Comparison of ENCODE assay signal across 2 cellular contexts in genomic region chr20:41038149-41038877, GRCh38.
TF ChIP-seq lines count a peak whose summit lies in the region.

No MANE protein-coding gene starts in this region.

TF ChIP-seq in HepG2, 621 proteins besides CTCF, POLR2A, EP300 and RAD21 (continues in another document):
- no peak for TF ChIP-seq FOXO4 (CRISPR knock-in tag; conservative IDR thresholded peaks at IDR 0.05)
- peak; percentile 30; the same call in 1 of the 2 replicates for TF ChIP-seq ZFP90 (CRISPR knock-in tag; IDR thresholded peaks at IDR 0.05; ENCODE audit: borderline replicate concordance)
- TF ChIP-seq TAF1 (CRISPR knock-in tag; IDR thresholded peaks at IDR 0.05), result 0 out of 2 replicates have a peak, but pooled peaks have one; percentile 25
- peak; percentile 11; the same call in 1 of the 2 replicates for TF ChIP-seq PATZ1 (CRISPR knock-in tag; IDR thresholded peaks at IDR 0.05)
- TF ChIP-seq ZHX1 (CRISPR knock-in tag; IDR thresholded peaks at IDR 0.05; ENCODE audit: low read depth), result no peak
- no peak for TF ChIP-seq PTBP1 (IDR thresholded peaks at IDR 0.05; ENCODE audit: low read depth, low read length, poor library complexity, severe bottlenecking)
- no peak for TF ChIP-seq ZNF713 (CRISPR knock-in tag; IDR thresholded peaks at IDR 0.05)
- 0 out of 2 replicates have a peak, but pooled peaks have one; percentile 25 for TF ChIP-seq ZMAT3 (CRISPR knock-in tag; conservative IDR thresholded peaks at IDR 0.05)
- TF ChIP-seq U2AF2 (IDR thresholded peaks at IDR 0.05; ENCODE audit: low read depth, low read length), result no peak
- peak; percentile 32; the same call in 1 of the 2 replicates for TF ChIP-seq ZNF746 (CRISPR knock-in tag; IDR thresholded peaks at IDR 0.05)
- TF ChIP-seq RARA (CRISPR knock-in tag; IDR thresholded peaks at IDR 0.05), result 0 out of 2 replicates have a peak, but pooled peaks have one; percentile 6
- TF ChIP-seq PHF8 (CRISPR knock-in tag; IDR thresholded peaks at IDR 0.05), result 0 out of 2 replicates have a peak, but pooled peaks have one; percentile 19

TF ChIP-seq in GM12878, 131 proteins besides CTCF, POLR2A, EP300 and RAD21:
- TF ChIP-seq RCOR1 (conservative IDR thresholded peaks at IDR 0.05; ENCODE audit: low read depth, low read length), result no peak
- TF ChIP-seq EZH2 (IDR thresholded peaks at IDR 0.05; ENCODE audit: borderline replicate concordance, control insufficient read depth, low read depth, low read length), result no peak
- TF ChIP-seq CREB1 (IDR thresholded peaks at IDR 0.05; ENCODE audit: low read depth), result no peak
- TF ChIP-seq RELB (IDR thresholded peaks at IDR 0.05; ENCODE audit: low read depth), result no peak
